ENCODE assay signal across 13 cellular contexts in the genomic region with DNA sequence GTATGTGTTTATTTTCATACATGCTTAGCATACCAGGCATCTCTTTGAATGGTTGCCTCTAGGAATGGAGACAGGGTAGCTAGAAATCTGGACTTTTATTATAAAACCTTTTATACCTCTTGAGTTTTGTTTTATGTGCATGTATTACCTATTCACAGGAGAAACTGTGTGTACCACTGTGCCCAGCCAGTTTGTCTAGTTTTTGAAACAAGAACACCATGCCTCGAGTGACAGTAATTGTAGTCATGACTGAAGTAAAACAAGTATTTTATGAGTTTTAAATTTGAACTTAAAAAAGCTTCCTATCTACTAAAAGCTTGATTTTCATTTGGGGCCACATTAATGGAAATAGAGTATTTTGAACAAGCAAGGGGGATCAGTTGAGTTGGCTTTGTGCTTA. TPM values are rescaled to one million over a fixed set of nuclear protein-coding genes. Genes with fewer than 3 reads are reported as not detected.
DNase-seq lines count a peak whose midpoint lies in the region; ATAC-seq and TF ChIP-seq lines count a peak whose summit lies in the region.
"Had no signal": no experiment of that assay in that cellular context is flagged by ENCODE, and none has a peak within 500 bp of the region (broad histone marks: within the 10 kb centered on the region; RNA-seq: fewer than 3 reads in every experiment).

No MANE protein-coding gene starts in this region.

- in situ Hi-C loops in GM13976 (cut with MboI; ENCODE audit: low sequenced_read_pairs, unreplicated experiment): no loop called here

- no peaks in the 10 kb centered on the region for H3K9me3 ChIP-seq in left lung
- H3K9me3 ChIP-seq in prostate gland: no peaks in the 10 kb centered on the region
- H3K9me3 ChIP-seq: A549, BE2C had no signal

- no peak for DNase-seq in left lung
- DNase-seq in prostate gland (ENCODE audit: low spot score): peak; percentile 57
- no peak for DNase-seq in NOMO-1 treated with DMSO at 0.1 percent for 48 hours (lab: John Stamatoyannopoulos, UW; ENCODE audit: unreplicated experiment)
- no peak for DNase-seq in NCI-H82 treated with DMSO at 0.1 percent for 48 hours (lab: John Stamatoyannopoulos, UW; ENCODE audit: unreplicated experiment)
- DNase-seq in GM13976 (ENCODE audit: low spot score): no peak
- DNase-seq: BE2C; CD4-positive, alpha-beta memory T cell; DMS153; EL; H7 had no signal

- no peak for TF ChIP-seq POLR2A in prostate gland (IDR thresholded peaks at IDR 0.05)

- TF ChIP-seq CTCF in VCaP (conservative IDR thresholded peaks at IDR 0.05): no peak
- TF ChIP-seq CTCF in left lung (IDR thresholded peaks at IDR 0.05): no peak
- no peak for TF ChIP-seq CTCF in prostate gland (IDR thresholded peaks at IDR 0.05)
- TF ChIP-seq CTCF in GM13976 (IDR thresholded peaks at IDR 0.05; ENCODE audit: borderline replicate concordance, control extremely low read depth, extremely low read depth, insufficient read depth, missing control alignments): no peak

- intact Hi-C loops in left lung (cut with DNase I) (no loop called here), prostate gland (cut with DNase I) (loop anchor here (10.0 kb wide), 1 partner anchor 60 kb away; the partner anchor contains the start of gene SNTB2)

- no peak overlapping the region for H3K4me3 ChIP-seq in left lung
- no peak overlapping the region for H3K4me3 ChIP-seq in prostate gland
- H3K4me3 ChIP-seq: A549, GM23338 had no signal

- H3K27ac ChIP-seq in VCaP (peak overlapping the region; percentile 34), left lung (no peak overlapping the region), prostate gland (peak overlapping the region; percentile 26 to 65)
- H3K27ac ChIP-seq: A549 had no signal

- H3K4me1 ChIP-seq in left lung: peaks cover 3 to 5% of the 10 kb centered on the region in 2 donors
- H3K4me1 ChIP-seq in prostate gland (replicated peaks): no peaks in the 10 kb centered on the region
- H3K4me1 ChIP-seq: A549, BE2C had no signal

- 39% methylated on average over 1 of the region's 1 CpG for WGBS in prostate gland

- H3K36me3 ChIP-seq in left lung (peaks cover 0 to 14% of the 10 kb centered on the region in 2 donors), prostate gland (no peaks in the 10 kb centered on the region)

- peak; percentile 25 for ATAC-seq in left lung
- ATAC-seq: A549, GM23338 had no signal

- H3K27me3 ChIP-seq in left lung (no peaks in the 10 kb centered on the region), prostate gland (replicated peaks; ENCODE audit: insufficient read depth) (no peaks in the 10 kb centered on the region)
- H3K27me3 ChIP-seq: BE2C had no signal

RNA-seq across cellular contexts. Expression of gene SNTB2, which starts 57.4 kb away (rescaled TPM):
- 10 to 100 TPM; 38.4 to 47.3 TPM for total RNA-seq in left lung
- 10 to 100 TPM; 33.7 to 53.0 TPM for total RNA-seq in prostate gland

Comparison
In these comparisons a context has a peak if more than half of its experiments do, and no peak if none do; other contexts are left out.
1. H3K27ac ChIP-seq: peak in VCaP (single experiment) and prostate gland (2 of 2); none in left lung (0 of 2).